ENCODE assay signal across 8 cellular contexts in the genomic region with DNA sequence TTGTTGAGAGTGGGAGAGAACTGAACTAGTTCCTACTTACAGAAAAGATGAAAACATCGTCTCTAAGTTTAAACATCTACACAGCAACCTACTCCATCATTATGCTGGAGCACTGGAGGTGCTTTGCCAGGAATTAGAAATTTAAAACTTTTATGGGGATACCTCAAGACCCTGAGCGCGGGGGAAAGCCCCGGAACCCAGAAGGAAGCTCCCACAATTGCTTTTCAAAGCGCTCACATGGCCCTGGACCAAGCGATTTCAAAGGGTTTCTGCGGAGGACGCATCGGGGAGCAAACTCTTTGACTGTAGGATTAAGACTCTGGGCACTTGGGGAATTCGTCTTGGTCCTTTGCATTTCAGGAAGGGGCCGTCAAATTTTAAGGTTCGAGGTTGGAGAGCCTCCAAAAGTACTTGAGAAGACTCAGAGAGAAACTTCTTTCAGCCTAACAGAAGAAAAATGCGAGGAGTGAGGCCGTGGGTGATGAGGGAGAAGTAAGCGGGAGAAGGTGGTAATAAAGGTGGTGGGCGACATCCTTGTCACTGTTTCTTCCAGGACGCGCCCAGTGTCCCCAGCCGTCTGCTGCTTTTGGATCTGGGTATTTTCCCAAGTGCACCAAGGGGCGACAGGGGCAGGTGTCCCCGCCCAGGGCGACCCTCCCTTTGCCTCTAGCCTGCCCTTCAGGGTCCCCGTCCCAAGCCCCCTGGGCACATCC. TPM values are rescaled to one million over a fixed set of nuclear protein-coding genes. Genes with fewer than 3 reads are reported as not detected.
DNase-seq lines count a peak whose midpoint lies in the region; ATAC-seq and TF ChIP-seq lines count a peak whose summit lies in the region.

No MANE protein-coding gene starts in this region.

- H3K27me3 ChIP-seq in suprapubic skin = peaks cover 71% of the 10 kb centered on the region

- H3K27ac ChIP-seq in suprapubic skin = no peak overlapping the region

- H3K4me3 Mint-ChIP-seq in activated T-cell treated with anti-CD3 and anti-CD28 coated beads, Interleukin-2, amount 50 U/mL, for 72 hours = peak overlapping the region; percentile 84 to 94

- WGBS in suprapubic skin = 4% methylated on average over 21 of the region's 23 CpGs

- no peaks in the 10 kb centered on the region for H3K9me3 ChIP-seq in suprapubic skin

- peaks cover 0 to 2% of the 10 kb centered on the region in 2 donors for H3K36me3 Mint-ChIP-seq in activated T-cell treated with anti-CD3 and anti-CD28 coated beads, Interleukin-2, amount 50 U/mL, for 72 hours (ENCODE audit: insufficient read depth in 2 of 2)

- H3K4me1 Mint-ChIP-seq in activated T-cell treated with anti-CD3 and anti-CD28 coated beads, Interleukin-2, amount 50 U/mL, for 72 hours (ENCODE audit: low read depth) = peaks cover 26% of the 10 kb centered on the region

- no peak for TF ChIP-seq POLR2A in suprapubic skin (IDR thresholded peaks at IDR 0.05)

- peak; percentile 66 for DNase-seq in activated effector memory CD4-positive, alpha-beta T cell treated with anti-CD3 and anti-CD28 coated beads, Interleukin-2, amount 50 U/mL, for 16 hours
- no peak for DNase-seq in activated effector memory CD4-positive, alpha-beta T cell treated with Interleukin-2 at 50 U/mL for 16 hours
- peak in 1 of 2 donors; percentile 2 for DNase-seq in activated T-cell treated with anti-CD3 and anti-CD28 coated beads, Interleukin-2, amount 50 U/mL, for 72 hours
- peak; percentile 31 for DNase-seq in left kidney (ENCODE audit: low read depth, low spot score)
- no peak for DNase-seq in suprapubic skin (ENCODE audit: low spot score in 2 of 2)

- TF ChIP-seq EP300 in suprapubic skin (IDR thresholded peaks at IDR 0.05) = no peak

- ATAC-seq in activated T-cell treated with anti-CD3 and anti-CD28 coated beads, Interleukin-2, amount 50 U/mL, for 72 hours (replicated peaks in 1 of 2) = no peak
- ATAC-seq in HG03469 (IDR thresholded peaks at IDR 0.05; ENCODE audit: unreplicated experiment) (no peak), HG03045 (IDR thresholded peaks at IDR 0.05; ENCODE audit: unreplicated experiment) (no peak)
- ATAC-seq in activated CD4-positive, CD25-positive, alpha-beta regulatory T cell treated with anti-CD3 and anti-CD28 coated beads, Interleukin-2, amount 50 U/mL, for 24 hours = no peak

- peaks cover 67% of the 10 kb centered on the region for H3K27me3 Mint-ChIP-seq in activated T-cell treated with anti-CD3 and anti-CD28 coated beads, Interleukin-2, amount 50 U/mL, for 72 hours (ENCODE audit: low read depth)

- no peaks in the 10 kb centered on the region for H3K9me3 Mint-ChIP-seq in activated T-cell treated with anti-CD3 and anti-CD28 coated beads, Interleukin-2, amount 50 U/mL, for 72 hours

- H3K36me3 ChIP-seq in suprapubic skin = no peaks in the 10 kb centered on the region

- TF ChIP-seq CTCF in suprapubic skin (IDR thresholded peaks at IDR 0.05) = no peak

- no peak overlapping the region for H3K27ac Mint-ChIP-seq in activated T-cell treated with anti-CD3 and anti-CD28 coated beads, Interleukin-2, amount 50 U/mL, for 72 hours

- H3K4me1 ChIP-seq in suprapubic skin = peaks cover 25% of the 10 kb centered on the region

- peak overlapping the region; percentile 52 for H3K4me3 ChIP-seq in suprapubic skin

RNA-seq across cellular contexts. Expression of gene PROK2, which starts 0.6 kb away (rescaled TPM):
- under 1 TPM; 0.16 to 0.24 TPM for total RNA-seq in activated T-cell treated with anti-CD3 and anti-CD28 coated beads, Interleukin-2, amount 50 U/mL, for 72 hours
- total RNA-seq in suprapubic skin = not detected

RNA-seq across cellular contexts. Expression of gene GPR27, which starts 30.7 kb away (rescaled TPM):
- 1 to 10 TPM in 1 of 2 donors, under 1 TPM in 1; 0.90 to 2.5 TPM for total RNA-seq in activated T-cell treated with anti-CD3 and anti-CD28 coated beads, Interleukin-2, amount 50 U/mL, for 72 hours
- 1 to 10 TPM; 1.2 to 5.5 (median 3.9) TPM for total RNA-seq in suprapubic skin

RNA-seq across cellular contexts. Expression of gene EIF4E3, which starts 59.2 kb away (rescaled TPM):
- 10 to 100 TPM; 51.8 to 70.1 TPM for total RNA-seq in activated T-cell treated with anti-CD3 and anti-CD28 coated beads, Interleukin-2, amount 50 U/mL, for 72 hours
- 10 to 100 TPM; 12.7 to 23.5 (median 16.0) TPM for total RNA-seq in suprapubic skin

Comparison
In these comparisons a context has a peak if more than half of its experiments do, and no peak if none do; other contexts are left out.
1. DNase-seq: peak in activated effector memory CD4-positive, alpha-beta T cell treated with anti-CD3 and anti-CD28 coated beads, Interleukin-2, amount 50 U/mL, for 16 hours (single experiment) and left kidney (single experiment); none in activated effector memory CD4-positive, alpha-beta T cell treated with Interleukin-2 at 50 U/mL for 16 hours (single experiment) and suprapubic skin (0 of 2).